8 cellular contexts compared by ENCODE assay signal in genomic region chr16:50067290-50067853, GRCh38. TPM values are rescaled to one million over a fixed set of nuclear protein-coding genes. Genes with fewer than 3 reads are reported as not detected.
A peak's percentile ranks its signal among the peaks of the same experiment; 100 is the strongest.
DNase-seq lines count a peak whose midpoint lies in the region; ATAC-seq and TF ChIP-seq lines count a peak whose summit lies in the region.

No MANE protein-coding gene starts in this region.

- no peak for TF ChIP-seq EP300 in sigmoid colon (IDR thresholded peaks at IDR 0.05)

- peaks cover 0 to 27% (median 21%) of the 10 kb centered on the region in 4 donors for H3K4me1 ChIP-seq in sigmoid colon

- DNase-seq in COR-L47 (lab: John Stamatoyannopoulos, UW): peak; percentile 29
- DNase-seq in NCI-H1694 treated with DMSO at 0.1 percent for 48 hours (lab: John Stamatoyannopoulos, UW): peak; percentile 39
- DNase-seq in activated CD4-positive, alpha-beta memory T cell treated with anti-CD3 and anti-CD28 coated beads, Interleukin-2, amount 10 ng/mL, durations not matched to agents 7 days and 5 days: peak; percentile 55
- peak; percentile 53 for DNase-seq in fibroblast of the conjunctiva (ENCODE audit: low read depth)
- DNase-seq in sigmoid colon: no peak

- H3K36me3 Mint-ChIP-seq in activated CD4-positive, alpha-beta memory T cell treated with anti-CD3 and anti-CD28 coated beads, Interleukin-2, amount 10 ng/mL, durations not matched to agents 7 days and 5 days (ENCODE audit: low read depth): peaks cover 29% of the 10 kb centered on the region

- WGBS in sigmoid colon, 2 donors: 39 to 49% methylated on average over 3 of the region's 3 CpGs

- peak overlapping the region; percentile 87 for H3K4me3 Mint-ChIP-seq in activated CD4-positive, alpha-beta memory T cell treated with anti-CD3 and anti-CD28 coated beads, Interleukin-2, amount 10 ng/mL, durations not matched to agents 7 days and 5 days

- CTCF ChIA-PET in activated CD4-positive, alpha-beta memory T cell treated with anti-CD3 and anti-CD28 coated beads, Interleukin-2, amount 10 ng/mL, durations not matched to agents 7 days and 5 days (lab: Charles Lee): interaction anchor here (0.7 to 7.0 kb wide), 27 partner anchors 11 to 739 kb away, joined by 3 to 124 read pairs (median 4); partner anchors contain the start of genes ADCY7 and CNEP1R1

- no peak for TF ChIP-seq POLR2A in sigmoid colon (IDR thresholded peaks at IDR 0.05)

- no peak overlapping the region for H3K27ac ChIP-seq in sigmoid colon

- ATAC-seq in GM21381 (IDR thresholded peaks at IDR 0.05; ENCODE audit: unreplicated experiment) (peak; percentile 25), GM18517 (IDR thresholded peaks at IDR 0.05; ENCODE audit: unreplicated experiment) (no peak), HG03439 (IDR thresholded peaks at IDR 0.05; ENCODE audit: unreplicated experiment) (no peak)

- peak in 3 of 4 experiments; percentile 17 to 28 (median 17) for TF ChIP-seq CTCF in sigmoid colon (IDR thresholded peaks at IDR 0.05)

- intact Hi-C loops in sigmoid colon (cut with DNase I): loop anchor here (5.0 to 10.0 kb wide), 2 partner anchors 145 to 677 kb away; partner anchors contain the start of gene CYLD

- H3K27me3 ChIP-seq in sigmoid colon: no peaks in the 10 kb centered on the region

- peaks cover 0 to 29% (median 0%) of the 10 kb centered on the region in 4 donors for H3K36me3 ChIP-seq in sigmoid colon

- no peaks in the 10 kb centered on the region for H3K9me3 ChIP-seq in sigmoid colon

- H3K4me3 ChIP-seq in sigmoid colon: peak overlapping the region in 2 of 4 donors; percentile 83 to 93

- POLR2A ChIA-PET in activated CD4-positive, alpha-beta memory T cell treated with anti-CD3 and anti-CD28 coated beads, Interleukin-2, amount 10 ng/mL, durations not matched to agents 7 days and 5 days (lab: Charles Lee): interaction anchor here (0.9 to 5.3 kb wide), 7 partner anchors 11 to 208 kb away, joined by 3 to 37 read pairs (median 5); partner anchors contain the start of gene CNEP1R1

- peak overlapping the region; percentile 77 for H3K27ac Mint-ChIP-seq in activated CD4-positive, alpha-beta memory T cell treated with anti-CD3 and anti-CD28 coated beads, Interleukin-2, amount 10 ng/mL, durations not matched to agents 7 days and 5 days

- H3K4me1 Mint-ChIP-seq in activated CD4-positive, alpha-beta memory T cell treated with anti-CD3 and anti-CD28 coated beads, Interleukin-2, amount 10 ng/mL, durations not matched to agents 7 days and 5 days: peaks cover 49% of the 10 kb centered on the region

- H3K27me3 Mint-ChIP-seq in activated CD4-positive, alpha-beta memory T cell treated with anti-CD3 and anti-CD28 coated beads, Interleukin-2, amount 10 ng/mL, durations not matched to agents 7 days and 5 days: no peaks in the 10 kb centered on the region

- no peaks in the 10 kb centered on the region for H3K9me3 Mint-ChIP-seq in activated CD4-positive, alpha-beta memory T cell treated with anti-CD3 and anti-CD28 coated beads, Interleukin-2, amount 10 ng/mL, durations not matched to agents 7 days and 5 days

RNA-seq across cellular contexts. Expression of gene HEATR3, which starts 1.6 kb away (rescaled TPM):
- total RNA-seq in activated CD4-positive, alpha-beta memory T cell treated with anti-CD3 and anti-CD28 coated beads, Interleukin-2, amount 10 ng/mL, durations not matched to agents 7 days and 5 days: 10 to 100 TPM; 20.7 to 21.3 TPM
- 10 to 100 TPM; 14.0 to 20.5 (median 15.1) TPM for total RNA-seq in sigmoid colon
- polyA plus RNA-seq in sigmoid colon: 10 to 100 TPM in 1 of 3 donors, 1 to 10 TPM in 2; 5.4 to 13.1 (median 7.2) TPM

RNA-seq across cellular contexts. Expression of gene CNEP1R1, which starts 42.3 kb away (rescaled TPM):
- total RNA-seq in activated CD4-positive, alpha-beta memory T cell treated with anti-CD3 and anti-CD28 coated beads, Interleukin-2, amount 10 ng/mL, durations not matched to agents 7 days and 5 days: 10 to 100 TPM; 30.1 to 36.1 TPM
- 10 to 100 TPM; 10.2 to 18.9 (median 14.1) TPM for total RNA-seq in sigmoid colon
- polyA plus RNA-seq in sigmoid colon: 10 to 100 TPM in 1 of 3 donors, 1 to 10 TPM in 2; 6.5 to 10.9 (median 9.0) TPM
